ENCODE assay signal across 23 cellular contexts in the genomic region with DNA sequence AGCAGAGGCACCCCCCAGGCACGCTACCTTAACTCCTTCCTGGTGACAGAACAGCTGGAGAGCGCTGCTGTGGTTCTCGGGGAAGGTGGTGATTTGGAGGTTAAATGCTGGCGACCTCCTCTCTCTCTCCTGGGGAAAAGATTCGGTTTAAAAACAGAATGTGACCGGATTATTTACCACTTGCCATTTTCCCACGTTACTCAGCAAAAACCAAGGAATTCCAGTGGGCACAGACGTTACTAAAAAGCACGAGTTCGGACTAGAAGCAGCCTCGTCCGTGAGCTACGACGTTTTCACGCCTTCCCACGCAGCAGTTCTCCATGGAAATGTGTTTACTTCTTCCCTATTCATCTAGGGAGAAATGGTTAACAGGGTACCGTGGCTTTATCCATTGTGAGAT. TPM values are rescaled to one million over a fixed set of nuclear protein-coding genes. Genes with fewer than 3 reads are reported as not detected.
DNase-seq lines count a peak whose midpoint lies in the region; ATAC-seq, FAIRE-seq and TF ChIP-seq lines count a peak whose summit lies in the region.
"Had no signal": no experiment of that assay in that cellular context is flagged by ENCODE, and none has a peak within 500 bp of the region (broad histone marks: within the 10 kb centered on the region; RNA-seq: fewer than 3 reads in every experiment).

No MANE protein-coding gene starts in this region.

- 88% methylated on average over 17 of the region's 17 CpGs; no CpG with 5 or more reads in 1 of the 2 experiments for WGBS in H1 (ENCODE audit: extremely low coverage in 1 of 2, insufficient coverage in 1 of 2, insufficient read length in 1 of 2, insufficient replicate concordance in 2 of 2, low coverage in 1 of 2, low lambda C conversion rate in 2 of 2, missing lambda C conversion rate in 1 of 2), 2 experiments

- no peak overlapping the region for H4K91ac ChIP-seq in H1 (replicated peaks; ENCODE audit: insufficient read length, low read length)

- CTCF ChIA-PET in H1 (lab: Charles Lee; ENCODE audit: partially characterized antibody): interaction anchor here (1.2 to 1.5 kb wide), 4 partner anchors 9 to 52 kb away, joined by 3 to 4 read pairs (median 4); no protein-coding TSS in a partner anchor
- CTCF ChIA-PET in GM10248 (lab: Yijun Ruan, JAX): no interaction called here

- no peaks in the 10 kb centered on the region for H3K23me2 ChIP-seq in H1 (ENCODE audit: low read depth, low read length)

- no peak overlapping the region for H3K23ac ChIP-seq in H1 (ENCODE audit: insufficient read length)

- TF ChIP-seq POLR2A in H1 (IDR thresholded peaks at IDR 0.05; ENCODE audit: control extremely low read depth in 1 of 2, low read depth in 2 of 2, low read length in 2 of 2): no peak

- H3K18ac ChIP-seq in H1 (ENCODE audit: extremely low read depth, low read length): no peak overlapping the region

- no peak for TF ChIP-seq EP300 in H1 (IDR thresholded peaks at IDR 0.05; ENCODE audit: borderline replicate concordance in 1 of 2, low read depth in 2 of 2, low read length in 2 of 2)

- no peak overlapping the region for H2AFZ ChIP-seq in H1 (ENCODE audit: low read length)
- H2AFZ ChIP-seq in osteoblast (ENCODE audit: low read length): no peak overlapping the region
- H2AFZ ChIP-seq: GM23338 had no signal

- H2AK5ac ChIP-seq in H1 (ENCODE audit: low read depth, low read length): no peak overlapping the region

- H3K4me3 ChIP-seq in H1 (ENCODE audit: extremely low read depth in 1 of 4, insufficient read depth in 2 of 4, low read depth in 3 of 4, low read length in 4 of 4) (no peak overlapping the region), osteoblast (ENCODE audit: insufficient read depth, low read length) (no peak overlapping the region)
- H3K4me3 ChIP-seq: BLaER1, GM23338 had no signal

- H3K36me3 ChIP-seq in H1 (ENCODE audit: control insufficient read depth in 2 of 4, insufficient read depth in 4 of 4, low read length in 3 of 4): no peaks in the 10 kb centered on the region
- H3K36me3 ChIP-seq in osteoblast (ENCODE audit: insufficient read depth, low read length): no peaks in the 10 kb centered on the region

- no peak for TF ChIP-seq RAD21 in H1 (IDR thresholded peaks at IDR 0.05 in 1 of 2, conservative IDR thresholded peaks at IDR 0.05 in 1 of 2; ENCODE audit: low read depth in 2 of 2, low read length in 2 of 2)

- H3K27me3 ChIP-seq in H1 (replicated peaks in 1 of 4; ENCODE audit: control insufficient read depth in 3 of 4, extremely low read depth in 1 of 4, insufficient read depth in 3 of 4, low read length in 3 of 4) (no peaks in the 10 kb centered on the region; a peak in 2 of 7 replicates), osteoblast (ENCODE audit: insufficient read depth, low read length) (no peaks in the 10 kb centered on the region)
- H3K27me3 ChIP-seq: BLaER1 had no signal

- no peak overlapping the region for H2BK5ac ChIP-seq in H1 (ENCODE audit: low read depth, low read length)

- FAIRE-seq in H1 (lab: Jason Lieb, UNC): no peak
- FAIRE-seq in D721Med (lab: Jason Lieb, UNC): no peak
- FAIRE-seq: GM12892, GM18507, HTR-8/SVneo had no signal

- H4K20me1 ChIP-seq in H1 (replicated peaks in 1 of 2; ENCODE audit: control insufficient read depth in 1 of 2, insufficient read depth in 2 of 2, low read length in 2 of 2) (peaks cover 2% of the 10 kb centered on the region in 2 experiments), osteoblast (ENCODE audit: insufficient read depth, low read length) (no peaks in the 10 kb centered on the region)
- H4K20me1 ChIP-seq: BLaER1 had no signal

- no peak overlapping the region for H3K27ac ChIP-seq in H1 (ENCODE audit: low read depth, low read length)
- no peak overlapping the region for H3K27ac ChIP-seq in osteoblast (ENCODE audit: low read depth, low read length)

- H3K4me2 ChIP-seq in H1 (ENCODE audit: insufficient read depth in 1 of 2, low read depth in 2 of 2, low read length in 2 of 2) (no peak overlapping the region), osteoblast (ENCODE audit: insufficient read depth, low read length) (no peak overlapping the region)
- H3K4me2 ChIP-seq: GM23338 had no signal

- H4K8ac ChIP-seq in H1 (ENCODE audit: extremely low read depth, insufficient read depth, low read length): no peak overlapping the region

- ATAC-seq in left lobe of liver: no peak
- ATAC-seq: GM23338 had no signal

- no peaks in the 10 kb centered on the region for H3K9me3 ChIP-seq in H1 (ENCODE audit: insufficient read depth in 2 of 2, low read depth in 1 of 2, low read length in 1 of 2)
- H3K9me3 ChIP-seq in osteoblast (ENCODE audit: low read depth, low read length): no peaks in the 10 kb centered on the region

- TF ChIP-seq CTCF in H1 (IDR thresholded peaks at IDR 0.05; ENCODE audit: control extremely low read depth in 1 of 3, insufficient read depth in 1 of 3, low read depth in 1 of 3, low read length in 3 of 3): no peak
- TF ChIP-seq CTCF in osteoblast (IDR thresholded peaks at IDR 0.05; ENCODE audit: extremely low read depth, low read depth, low read length): no peak
- TF ChIP-seq CTCF in GM10248 (IDR thresholded peaks at IDR 0.05; ENCODE audit: control extremely low read depth, extremely low read depth, low read depth, missing control alignments): no peak
- TF ChIP-seq CTCF in D721Med (IDR thresholded peaks at IDR 0.05; ENCODE audit: insufficient read depth, missing control alignments): no peak

- H3K79me2 ChIP-seq in H1 (ENCODE audit: control insufficient read depth in 1 of 2, insufficient read depth in 2 of 2, low read length in 2 of 2) (no peaks in the 10 kb centered on the region), osteoblast (ENCODE audit: insufficient read depth, low read length) (no peaks in the 10 kb centered on the region)

- DNase-seq in LHCN-M2 (ENCODE audit: low read depth) (peak; percentile 5), H1 (ENCODE audit: low read depth in 1 of 2, low spot score in 2 of 2) (no peak), osteoblast (ENCODE audit: insufficient read length, low spot score, missing footprints) (peak; percentile 78), GM10248 (ENCODE audit: extremely low spot score) (no peak), left lobe of liver (ENCODE audit: low spot score) (no peak), GF-D8 (lab: John Stamatoyannopoulos, UW) (no peak), D721Med (ENCODE audit: insufficient read length, low spot score) (no peak)
- DNase-seq: 8988T; CD4-positive, alpha-beta memory T cell; DMS53; DND-41; EL; H9; IMR-90 had no signal

- H2BK20ac ChIP-seq in H1 (ENCODE audit: low read length): no peak overlapping the region

- no peak overlapping the region for H3K9ac ChIP-seq in H1 (replicated peaks in 1 of 4; ENCODE audit: extremely low read depth in 1 of 4, low read depth in 3 of 4, low read length in 3 of 4)
- H3K9ac ChIP-seq: BLaER1 had no signal

- H2BK15ac ChIP-seq in H1 (ENCODE audit: low read length): no peak overlapping the region

- H3K14ac ChIP-seq in H1 (ENCODE audit: insufficient read length): no peak overlapping the region

- POLR2A ChIA-PET in H1 (lab: Charles Lee; ENCODE audit: partially characterized antibody): no interaction called here
- POLR2A ChIA-PET in GM10248 (lab: Yijun Ruan, JAX): no interaction called here

- no peak overlapping the region for H3K4ac ChIP-seq in H1 (replicated peaks; ENCODE audit: insufficient read length, low read depth, low read length)

- no peaks in the 10 kb centered on the region; a peak in 1 of 7 replicates for H3K4me1 ChIP-seq in H1 (replicated peaks in 1 of 4; ENCODE audit: control insufficient read depth in 3 of 4, insufficient read depth in 4 of 4, low read length in 3 of 4)
- H3K4me1 ChIP-seq in osteoblast (ENCODE audit: insufficient read depth, low read length): no peaks in the 10 kb centered on the region

- no peak overlapping the region for H2BK120ac ChIP-seq in H1 (replicated peaks; ENCODE audit: low read depth, low read length)

- H3K56ac ChIP-seq in H1 (replicated peaks; ENCODE audit: insufficient read length, low read depth, low read length): no peak overlapping the region

- 0 out of 2 replicates have a peak overlapping the region, but pooled peaks have one; percentile 23 for H2BK12ac ChIP-seq in H1 (ENCODE audit: low read depth, low read length)

- no peak overlapping the region for H4K5ac ChIP-seq in H1 (ENCODE audit: insufficient read length, low read depth, low read length)

- no peaks in the 10 kb centered on the region for H3K79me1 ChIP-seq in H1 (ENCODE audit: low read depth, low read length)

TF ChIP-seq in H1, 55 proteins besides CTCF, POLR2A, EP300 and RAD21 (continues in another document):
- TF ChIP-seq CBX5 (IDR thresholded peaks at IDR 0.05; ENCODE audit: low read depth, low read length): no peak
- TF ChIP-seq POU5F1 (IDR thresholded peaks at IDR 0.05; ENCODE audit: low read depth, low read length): no peak
- no peak for TF ChIP-seq EZH2 (IDR thresholded peaks at IDR 0.05; ENCODE audit: low read depth, low read length, severe bottlenecking)
- TF ChIP-seq CEBPB (IDR thresholded peaks at IDR 0.05; ENCODE audit: low read depth, low read length): no peak
- TF ChIP-seq JUND (IDR thresholded peaks at IDR 0.05; ENCODE audit: low read length): no peak
- no peak for TF ChIP-seq KDM1A (IDR thresholded peaks at IDR 0.05; ENCODE audit: borderline replicate concordance, low read length)
- TF ChIP-seq TCF12 (IDR thresholded peaks at IDR 0.05; ENCODE audit: low read depth, low read length): no peak
- no peak for TF ChIP-seq RXRA (IDR thresholded peaks at IDR 0.05; ENCODE audit: insufficient read depth, low read depth, low read length)
- no peak for TF ChIP-seq SUZ12 (IDR thresholded peaks at IDR 0.05; ENCODE audit: low read length)
- TF ChIP-seq, protein P1, sequence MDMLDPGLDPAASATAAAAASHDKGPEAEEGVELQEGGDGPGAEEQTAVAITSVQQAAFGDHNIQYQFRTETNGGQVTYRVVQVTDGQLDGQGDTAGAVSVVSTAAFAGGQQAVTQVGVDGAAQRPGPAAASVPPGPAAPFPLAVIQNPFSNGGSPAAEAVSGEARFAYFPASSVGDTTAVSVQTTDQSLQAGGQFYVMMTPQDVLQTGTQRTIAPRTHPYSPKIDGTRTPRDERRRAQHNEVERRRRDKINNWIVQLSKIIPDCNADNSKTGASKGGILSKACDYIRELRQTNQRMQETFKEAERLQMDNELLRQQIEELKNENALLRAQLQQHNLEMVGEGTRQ (IDR thresholded peaks at IDR 0.05; ENCODE audit: low read length): no peak

RNA-seq across cellular contexts. Expression of a gene that starts 32.3 kb away (rescaled TPM):
- total RNA-seq in LHCN-M2 (2014; rRNA removed) (not detected in 2 replicates), osteoblast (not detected in 2 replicates), left lobe of liver (not detected)
- not detected for polyA plus RNA-seq in LHCN-M2 (2012)
- 0.22 and 0.23 TPM in 2 replicates for total RNA-seq in H1 (2021; fragmentation: NEBNext Ultra II Directional; extraction: Animal tissue kit (Norgen Biotek cat#: 25700))
- polyA plus RNA-seq in H1 (2011; rRNA removed): 0.08 and 0.16 TPM in 2 replicates
- polyA plus RNA-seq in H1 (2011; cell fraction: cytosol; rRNA removed): 0.14 TPM
- 0.44 TPM for polyA plus RNA-seq in H1 (2011; cell fraction: nucleus; rRNA removed)
- polyA plus RNA-seq in H1 (2012, experiment 1 of 2): 0.15 to 0.25 TPM (median 0.20 TPM) in 4 replicates
- polyA plus RNA-seq in H1 (2012, experiment 2 of 2): 0.04 TPM
- polyA plus RNA-seq in H1 (2013, experiment 1 of 2): 0.06 TPM
- polyA plus RNA-seq in H1 (2013, experiment 2 of 2): 0.09 TPM
- polyA minus RNA-seq in H1 (2011; rRNA and poly(A)+ RNA removed): 0.32 and 0.46 TPM in 2 replicates
- polyA minus RNA-seq in H1 (2011; cell fraction: cytosol; rRNA and poly(A)+ RNA removed): 0.22 TPM
- 0.70 TPM for polyA minus RNA-seq in H1 (2011; cell fraction: nucleus; rRNA and poly(A)+ RNA removed)
- total RNA-seq: A673, G401, IMR-90 had no signal
- polyA plus RNA-seq: AG04450, CD14-positive monocyte, IMR-90 had no signal

Comparison
In these comparisons a context has a peak if more than half of its experiments do, and no peak if none do; other contexts are left out.
1. DNase-seq: peak in LHCN-M2 (single experiment) and osteoblast (single experiment); none in H1 (0 of 2), GM10248 (single experiment), left lobe of liver (single experiment), GF-D8 (single experiment) and D721Med (single experiment).